ENCODE assay signal across 23 cellular contexts in genomic region chr16:35506018-35506897, GRCh38.
A peak's percentile ranks its signal among the peaks of the same experiment; 100 is the strongest.
DNase-seq lines count a peak whose midpoint lies in the region; ATAC-seq and TF ChIP-seq lines count a peak whose summit lies in the region.
"Had no signal": no experiment of that assay in that cellular context is flagged by ENCODE, and none has a peak within 500 bp of the region (broad histone marks: within the 10 kb centered on the region; RNA-seq: fewer than 3 reads in every experiment).

No MANE protein-coding gene starts in this region.

- H3K9me3 ChIP-seq in ES-I3 (ENCODE audit: control insufficient read depth, insufficient read depth, low read length) = no peaks in the 10 kb centered on the region
- H3K9me3 ChIP-seq: lower lobe of right lung, neutrophil had no signal

- H3K27me3 Mint-ChIP-seq in activated naive CD4-positive, alpha-beta T cell treated with anti-CD3 and anti-CD28 coated beads for 36 hours (ENCODE audit: low read depth) = no peaks in the 10 kb centered on the region
- H3K27me3 Mint-ChIP-seq: activated B cell treated with CpG ODN at 0.5 μM for 24 hours; activated T-cell treated with anti-CD3 and anti-CD28 coated beads, Interleukin-2, amount 50 U/mL, for 24 hours; stimulated activated naive CD8-positive, alpha-beta T cell treated with anti-CD3 and anti-CD28 coated beads, Interleukin-15, Interleukin-2, amounts not matched to agents 100 ng/mL and 50 ng/mL, for 24 hours; type B pancreatic cell had no signal

- no peaks in the 10 kb centered on the region for H3K4me1 Mint-ChIP-seq in activated naive CD4-positive, alpha-beta T cell treated with anti-CD3 and anti-CD28 coated beads for 36 hours (ENCODE audit: low read depth)
- H3K4me1 Mint-ChIP-seq: activated B cell treated with CpG ODN at 0.5 μM for 24 hours, H9 had no signal

- DNase-seq in NCI-H1930 (lab: John Stamatoyannopoulos, UW) (peak; percentile 99), NCI-H748 treated with DMSO at 0.1 percent for 48 hours (lab: John Stamatoyannopoulos, UW) (peak; percentile 93), fibroblast of villous mesenchyme (ENCODE audit: low read depth) (peak; percentile 1)
- DNase-seq in activated naive CD4-positive, alpha-beta T cell treated with anti-CD3 and anti-CD28 coated beads for 36 hours = no peak
- DNase-seq: activated B cell treated with CpG ODN at 0.5 μM for 24 hours; activated naive CD4-positive, alpha-beta T cell; activated T-cell treated with anti-CD3 and anti-CD28 coated beads, Interleukin-2, amount 50 U/mL, for 24 hours; AML-193; foreskin fibroblast; H9; hippocampal formation; Karpas-422; lower lobe of right lung; NCI-H1048; NCI-H446 treated with DMSO at 0.1 percent for 48 hours; stimulated activated CD4-positive, alpha-beta T cell treated with anti-CD3 and anti-CD28 coated beads, Interleukin-4, amount 100 ng/mL, for 24 hours had no signal

- no peak overlapping the region for H3K27ac Mint-ChIP-seq in activated naive CD4-positive, alpha-beta T cell treated with anti-CD3 and anti-CD28 coated beads for 36 hours
- H3K27ac Mint-ChIP-seq: activated B cell treated with CpG ODN at 0.5 μM for 24 hours; activated T-cell treated with anti-CD3 and anti-CD28 coated beads, Interleukin-2, amount 50 U/mL, for 24 hours; H9; stimulated activated naive CD8-positive, alpha-beta T cell treated with anti-CD3 and anti-CD28 coated beads, Interleukin-15, Interleukin-2, amounts not matched to agents 100 ng/mL and 50 ng/mL, for 24 hours; T-helper 2 cell treated with Interferon-gamma antibody and Interleukin-4, amounts not matched to agents 5 μg/mL and 100 μg/mL, for 36 hours; type B pancreatic cell had no signal

- no peaks in the 10 kb centered on the region for H3K36me3 Mint-ChIP-seq in activated naive CD4-positive, alpha-beta T cell treated with anti-CD3 and anti-CD28 coated beads for 36 hours (ENCODE audit: low read depth)
- H3K36me3 Mint-ChIP-seq: type B pancreatic cell had no signal

- peaks cover 17% of the 10 kb centered on the region for H3K9me3 Mint-ChIP-seq in activated naive CD4-positive, alpha-beta T cell treated with anti-CD3 and anti-CD28 coated beads for 36 hours

- intact Hi-C loops in activated naive CD4-positive, alpha-beta T cell treated with anti-CD3 and anti-CD28 coated beads for 36 hours (cut with micrococcal nuclease) = no loop called here

- no peak for TF ChIP-seq CTCF in fibroblast of villous mesenchyme (IDR thresholded peaks at IDR 0.05; ENCODE audit: insufficient read depth, low read depth, low read length)

- H3K36me3 ChIP-seq in ES-I3 (ENCODE audit: insufficient read depth, low read length) = no peaks in the 10 kb centered on the region
- H3K36me3 ChIP-seq: lower lobe of right lung, neutrophil had no signal

- H3K4me3 ChIP-seq in fibroblast of villous mesenchyme (ENCODE audit: low read depth, low read length) = peak overlapping the region; percentile 15
- H3K4me3 ChIP-seq: lower lobe of right lung had no signal

- H3K4me1 ChIP-seq in ES-I3 (ENCODE audit: insufficient read depth, low read length) = no peaks in the 10 kb centered on the region; the same call in 1 of the 2 replicates
- H3K4me1 ChIP-seq: lower lobe of right lung had no signal

- no peak for ATAC-seq in HG03039 (IDR thresholded peaks at IDR 0.05; ENCODE audit: unreplicated experiment)
- no peak for ATAC-seq in HG03342 (IDR thresholded peaks at IDR 0.05; ENCODE audit: unreplicated experiment)

- H3K4me3 Mint-ChIP-seq in activated naive CD4-positive, alpha-beta T cell treated with anti-CD3 and anti-CD28 coated beads for 36 hours = no peak overlapping the region
- H3K4me3 Mint-ChIP-seq: activated B cell treated with CpG ODN at 0.5 μM for 24 hours; activated T-cell treated with anti-CD3 and anti-CD28 coated beads, Interleukin-2, amount 50 U/mL, for 24 hours; H9; stimulated activated naive CD8-positive, alpha-beta T cell treated with anti-CD3 and anti-CD28 coated beads, Interleukin-15, Interleukin-2, amounts not matched to agents 100 ng/mL and 50 ng/mL, for 24 hours; T-helper 2 cell treated with Interferon-gamma antibody and Interleukin-4, amounts not matched to agents 5 μg/mL and 100 μg/mL, for 36 hours; type B pancreatic cell had no signal

- CTCF ChIA-PET in activated naive CD4-positive, alpha-beta T cell treated with anti-CD3 and anti-CD28 coated beads for 36 hours (lab: Charles Lee) = no interaction called here

- H3K9ac ChIP-seq in ES-I3 (ENCODE audit: low read depth, low read length) = peak overlapping the region; percentile 91; the same call in 1 of the 2 replicates
